1 cellular context compared by ENCODE assay signal in genomic region chr7:102170417-102170970, GRCh38.
TF ChIP-seq lines count a peak whose summit lies in the region.

No MANE protein-coding gene starts in this region.

TF ChIP-seq in liver, 16 proteins besides CTCF, POLR2A, EP300 and RAD21 (continued from another document):
- TF ChIP-seq RXRA (IDR thresholded peaks at IDR 0.05) = no peak
- TF ChIP-seq, protein P1, sequence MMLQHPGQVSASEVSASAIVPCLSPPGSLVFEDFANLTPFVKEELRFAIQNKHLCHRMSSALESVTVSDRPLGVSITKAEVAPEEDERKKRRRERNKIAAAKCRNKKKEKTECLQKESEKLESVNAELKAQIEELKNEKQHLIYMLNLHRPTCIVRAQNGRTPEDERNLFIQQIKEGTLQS (IDR thresholded peaks at IDR 0.05) = no peak
- no peak for TF ChIP-seq HNF4A (conservative IDR thresholded peaks at IDR 0.05)
- TF ChIP-seq, protein P2, sequence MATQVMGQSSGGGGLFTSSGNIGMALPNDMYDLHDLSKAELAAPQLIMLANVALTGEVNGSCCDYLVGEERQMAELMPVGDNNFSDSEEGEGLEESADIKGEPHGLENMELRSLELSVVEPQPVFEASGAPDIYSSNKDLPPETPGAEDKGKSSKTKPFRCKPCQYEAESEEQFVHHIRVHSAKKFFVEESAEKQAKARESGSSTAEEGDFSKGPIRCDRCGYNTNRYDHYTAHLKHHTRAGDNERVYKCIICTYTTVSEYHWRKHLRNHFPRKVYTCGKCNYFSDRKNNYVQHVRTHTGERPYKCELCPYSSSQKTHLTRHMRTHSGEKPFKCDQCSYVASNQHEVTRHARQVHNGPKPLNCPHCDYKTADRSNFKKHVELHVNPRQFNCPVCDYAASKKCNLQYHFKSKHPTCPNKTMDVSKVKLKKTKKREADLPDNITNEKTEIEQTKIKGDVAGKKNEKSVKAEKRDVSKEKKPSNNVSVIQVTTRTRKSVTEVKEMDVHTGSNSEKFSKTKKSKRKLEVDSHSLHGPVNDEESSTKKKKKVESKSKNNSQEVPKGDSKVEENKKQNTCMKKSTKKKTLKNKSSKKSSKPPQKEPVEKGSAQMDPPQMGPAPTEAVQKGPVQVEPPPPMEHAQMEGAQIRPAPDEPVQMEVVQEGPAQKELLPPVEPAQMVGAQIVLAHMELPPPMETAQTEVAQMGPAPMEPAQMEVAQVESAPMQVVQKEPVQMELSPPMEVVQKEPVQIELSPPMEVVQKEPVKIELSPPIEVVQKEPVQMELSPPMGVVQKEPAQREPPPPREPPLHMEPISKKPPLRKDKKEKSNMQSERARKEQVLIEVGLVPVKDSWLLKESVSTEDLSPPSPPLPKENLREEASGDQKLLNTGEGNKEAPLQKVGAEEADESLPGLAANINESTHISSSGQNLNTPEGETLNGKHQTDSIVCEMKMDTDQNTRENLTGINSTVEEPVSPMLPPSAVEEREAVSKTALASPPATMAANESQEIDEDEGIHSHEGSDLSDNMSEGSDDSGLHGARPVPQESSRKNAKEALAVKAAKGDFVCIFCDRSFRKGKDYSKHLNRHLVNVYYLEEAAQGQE (IDR thresholded peaks at IDR 0.05) = no peak
- no peak for TF ChIP-seq SP1 (IDR thresholded peaks at IDR 0.05)
- TF ChIP-seq NR2F2 (IDR thresholded peaks at IDR 0.05) = no peak
- no peak for TF ChIP-seq FOXA2 (IDR thresholded peaks at IDR 0.05)
- TF ChIP-seq JUND (IDR thresholded peaks at IDR 0.05) = no peak
- TF ChIP-seq GABPA (IDR thresholded peaks at IDR 0.05 in 1 of 2, conservative IDR thresholded peaks at IDR 0.05 in 1 of 2) = no peak
- TF ChIP-seq HNF4G (IDR thresholded peaks at IDR 0.05) = no peak
- no peak for TF ChIP-seq EGR1 (IDR thresholded peaks at IDR 0.05; ENCODE audit: low read depth in 2 of 2)
- TF ChIP-seq YY1 (IDR thresholded peaks at IDR 0.05) = no peak
- TF ChIP-seq, protein P3, sequence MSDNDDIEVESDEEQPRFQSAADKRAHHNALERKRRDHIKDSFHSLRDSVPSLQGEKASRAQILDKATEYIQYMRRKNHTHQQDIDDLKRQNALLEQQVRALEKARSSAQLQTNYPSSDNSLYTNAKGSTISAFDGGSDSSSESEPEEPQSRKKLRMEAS (IDR thresholded peaks at IDR 0.05) = no peak
- TF ChIP-seq FOXA1 (IDR thresholded peaks at IDR 0.05) = no peak
- no peak for TF ChIP-seq TAF1 (conservative IDR thresholded peaks at IDR 0.05)
